Comparison of ENCODE assay signal across 1 cellular context in the genomic region with DNA sequence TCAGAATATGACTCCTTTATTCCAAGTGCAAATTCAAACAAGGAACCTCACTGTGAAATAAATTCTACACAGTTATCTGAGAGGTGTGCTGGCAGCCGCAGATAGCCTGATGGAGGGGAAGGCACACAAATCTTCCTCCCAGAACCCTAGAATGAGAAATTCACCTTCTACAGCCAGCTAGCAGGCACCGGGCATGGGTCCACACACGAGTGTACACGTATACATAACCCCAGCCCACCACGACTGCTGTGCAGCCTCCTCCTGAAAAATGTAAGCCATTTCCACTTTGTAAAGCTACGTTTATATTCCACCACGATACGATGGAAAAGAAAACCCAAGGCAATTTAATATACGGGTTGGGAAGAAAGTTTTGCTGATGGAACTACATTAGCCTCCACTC.
TF ChIP-seq lines count a peak whose summit lies in the region.

No MANE protein-coding gene starts in this region.

TF ChIP-seq in HEK293, 187 proteins besides CTCF, POLR2A, EP300 and RAD21 (continued from another document):
- TF ChIP-seq SETDB1 (IDR thresholded peaks at IDR 0.05; ENCODE audit: insufficient read length, low read length) (no peak), GLIS2 (tag by site-specific recombination; IDR thresholded peaks at IDR 0.05) (no peak), ZNF610 (tag by site-specific recombination; IDR thresholded peaks at IDR 0.05; ENCODE audit: borderline replicate concordance) (no peak), HOXC10 (CRISPR knock-in tag; IDR thresholded peaks at IDR 0.05) (no peak), YY2 (tag by site-specific recombination; IDR thresholded peaks at IDR 0.05) (no peak)
